ENCODE assay signal across 15 cellular contexts in the genomic region with DNA sequence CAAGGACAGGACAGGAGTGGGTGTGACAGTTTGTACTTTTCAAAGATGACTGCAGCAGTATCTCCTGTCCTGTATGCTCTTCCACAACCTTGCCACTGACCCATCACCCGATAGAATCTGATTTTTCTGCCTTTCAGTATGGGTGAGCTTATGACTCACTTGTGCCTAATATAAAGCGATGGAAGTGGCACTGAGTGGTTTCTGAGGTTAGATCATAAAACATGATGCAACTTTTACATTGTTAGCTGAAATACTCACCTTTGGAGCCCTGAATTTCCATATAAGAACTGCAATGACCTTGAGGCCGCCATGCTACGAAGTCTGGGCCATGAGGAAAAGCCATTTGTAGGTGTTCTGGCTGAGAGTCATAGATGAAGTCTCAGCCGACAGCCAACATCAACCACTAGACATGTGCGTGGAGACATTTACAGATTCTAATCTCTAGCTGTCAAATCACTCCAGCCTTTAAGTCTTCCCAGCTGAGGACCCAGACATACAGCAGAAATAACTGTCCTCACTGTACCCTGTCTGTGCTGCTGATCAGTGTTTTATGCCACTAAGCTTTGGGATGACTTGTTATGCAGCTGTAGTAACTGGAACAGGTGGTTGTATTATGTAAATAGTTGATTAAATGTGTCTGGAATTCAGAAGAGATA.
DNase-seq lines count a peak whose midpoint lies in the region; ATAC-seq, FAIRE-seq and TF ChIP-seq lines count a peak whose summit lies in the region.
"Had no signal": no experiment of that assay in that cellular context is flagged by ENCODE, and none has a peak within 500 bp of the region (broad histone marks: within the 10 kb centered on the region; RNA-seq: fewer than 3 reads in every experiment).

No MANE protein-coding gene starts in this region.

- no peaks in the 10 kb centered on the region for H3K36me3 ChIP-seq in bronchial epithelial cell (ENCODE audit: control insufficient read depth, insufficient read depth, low read length)
- H3K36me3 ChIP-seq: tibial artery had no signal

- H3K4me3 ChIP-seq in NB4 (ENCODE audit: low read depth, low read length) (no peak overlapping the region), bronchial epithelial cell (ENCODE audit: low read depth, low read length) (no peak overlapping the region)
- H3K4me3 ChIP-seq: GM12878, tibial artery had no signal

- TF ChIP-seq CTCF in NB4 (IDR thresholded peaks at IDR 0.05; ENCODE audit: low read depth, low read length) (no peak), bronchial epithelial cell (IDR thresholded peaks at IDR 0.05; ENCODE audit: insufficient read depth, low read length, severe bottlenecking) (no peak)

- peak; percentile 43 for DNase-seq in activated CD4-positive, alpha-beta T cell treated with anti-CD3 and anti-CD28 coated beads for 48 hours
- DNase-seq in activated CD4-positive, alpha-beta T cell treated with anti-CD3 and anti-CD28 coated beads for 1 hour: no peak
- peak; percentile 45 for DNase-seq in NB4 (ENCODE audit: low read depth)
- DNase-seq in bronchial epithelial cell (ENCODE audit: low read depth): peak; percentile 86
- DNase-seq in stimulated activated CD8-positive, alpha-beta memory T cell treated with anti-CD3 and anti-CD28 coated beads, Interleukin-15, amount 100 ng/mL, for 48 hours (ENCODE audit: low read depth in 2 of 2): peak; percentile 5 to 12
- DNase-seq in NCI-H2029 (lab: John Stamatoyannopoulos, UW): no peak
- DNase-seq in NAMALWA (ENCODE audit: low spot score): no peak
- DNase-seq: ACHN; central memory CD4-positive, alpha-beta T cell; islet precursor cell; NCI-H2171; tibial artery had no signal

- no peak for ATAC-seq in GM18873 (IDR thresholded peaks at IDR 0.05; ENCODE audit: low FRiP score, unreplicated experiment)
- ATAC-seq: GM12878 had no signal

- H3K27me3 ChIP-seq in bronchial epithelial cell (ENCODE audit: control insufficient read depth, insufficient read depth, low read length): no peaks in the 10 kb centered on the region
- H3K27me3 ChIP-seq: tibial artery had no signal

- FAIRE-seq in bronchial epithelial cell (lab: Jason Lieb, UNC): peak; percentile 81
- FAIRE-seq: GM12878, RCC 7860 had no signal

- TF ChIP-seq POLR2A in NB4 (IDR thresholded peaks at IDR 0.05; ENCODE audit: extremely low read depth, insufficient read length): no peak

Comparison
In these comparisons a context has a peak if more than half of its experiments do, and no peak if none do; other contexts are left out.
1. DNase-seq: peak in activated CD4-positive, alpha-beta T cell treated with anti-CD3 and anti-CD28 coated beads for 48 hours (single experiment), NB4 (single experiment), bronchial epithelial cell (single experiment) and stimulated activated CD8-positive, alpha-beta memory T cell treated with anti-CD3 and anti-CD28 coated beads, Interleukin-15, amount 100 ng/mL, for 48 hours (2 of 2); none in activated CD4-positive, alpha-beta T cell treated with anti-CD3 and anti-CD28 coated beads for 1 hour (single experiment), NCI-H2029 (single experiment) and NAMALWA (single experiment).